ENCODE assay signal across 7 cellular contexts in genomic region chr13:110952135-110952534, GRCh38. TPM values are rescaled to one million over a fixed set of nuclear protein-coding genes. Genes with fewer than 3 reads are reported as not detected.
A peak's percentile ranks its signal among the peaks of the same experiment; 100 is the strongest.
DNase-seq lines count a peak whose midpoint lies in the region; ATAC-seq and TF ChIP-seq lines count a peak whose summit lies in the region.
"Not testable (repeated sequence)": the region's sequence is repeated elsewhere in the genome, so short reads cannot be mapped to it uniquely, and the experiment has no call there.

No MANE protein-coding gene starts in this region.

- H3K56ac ChIP-seq in IMR-90 (ENCODE audit: extremely low read depth, insufficient read depth, low read length), result not testable (repeated sequence)

- not testable (repeated sequence) for H3K18ac ChIP-seq in IMR-90 (ENCODE audit: low read depth, low read length)

- H3K4me2 ChIP-seq in IMR-90 (ENCODE audit: low read depth, low read length), result not testable (repeated sequence)

- not testable (repeated sequence) for H3K14ac ChIP-seq in IMR-90 (replicated peaks; ENCODE audit: low read depth, low read length)

- peak overlapping the region; percentile 24; the same call in 1 of the 3 replicates for H2BK15ac ChIP-seq in IMR-90 (ENCODE audit: low read depth, low read length)

- not testable (repeated sequence) for H3K9me3 Mint-ChIP-seq in activated CD8-positive, alpha-beta T cell treated with anti-CD3 and anti-CD28 coated beads for 36 hours

- not testable (repeated sequence) for H3K27me3 Mint-ChIP-seq in activated CD8-positive, alpha-beta T cell treated with anti-CD3 and anti-CD28 coated beads for 36 hours

- H2AFZ ChIP-seq in IMR-90 (replicated peaks; ENCODE audit: low read length, poor library complexity), result not testable (repeated sequence)

- H2AK5ac ChIP-seq in IMR-90 (ENCODE audit: low read depth, low read length), result peak overlapping the region; percentile 31; the same call in 1 of the 2 replicates

- not testable (repeated sequence) for H3K9me1 ChIP-seq in IMR-90 (ENCODE audit: insufficient read depth, low read length)

- peaks cover 25% of the 10 kb centered on the region for H3K4me1 Mint-ChIP-seq in activated CD8-positive, alpha-beta T cell treated with anti-CD3 and anti-CD28 coated beads for 36 hours (ENCODE audit: low read depth)

- not testable (repeated sequence) for H3K79me1 ChIP-seq in IMR-90 (ENCODE audit: low read depth in 1 of 2, low read length in 2 of 2)

- not testable (repeated sequence) for H3K9me3 ChIP-seq in IMR-90 (ENCODE audit: control insufficient read depth, insufficient read depth, low read length)

- in situ Hi-C loops in IMR-90 (cut with MboI; ENCODE audit: low sequenced_read_pairs), result loop anchor here (5.0 kb wide), 1 partner anchor 35 kb away; the partner anchor contains the start of gene ANKRD10

- H2BK5ac ChIP-seq in IMR-90 (ENCODE audit: low read depth, low read length, poor library complexity, severe bottlenecking), result not testable (repeated sequence)

- H3K27ac ChIP-seq in IMR-90 (ENCODE audit: insufficient read depth, low read length), result not testable (repeated sequence)

- not testable (repeated sequence) for TF ChIP-seq RAD21 in IMR-90 (IDR thresholded peaks at IDR 0.05; ENCODE audit: low read length)

- 0 out of 4 replicates have a peak overlapping the region, but pooled peaks of 1 of the 2 experiments have one; percentile 5 for H4K8ac ChIP-seq in IMR-90 (ENCODE audit: low read depth in 2 of 2, low read length in 2 of 2)

- no CpG with 5 or more reads among the region's 6 CpGs for WGBS in IMR-90 (ENCODE audit: extremely low coverage in 2 of 2, insufficient read length in 1 of 2), 2 experiments

- not testable (repeated sequence) for H3K4me3 ChIP-seq in IMR-90 (ENCODE audit: insufficient read depth, low read depth, low read length); epithelial cell of esophagus (ENCODE audit: low read length)

- BruUV-seq in IMR-90 (replicated peaks; lab: Mats Ljungman, UMichigan), result not testable (repeated sequence)

- peaks cover 16% of the 10 kb centered on the region for H3K4me1 ChIP-seq in IMR-90 (ENCODE audit: control insufficient read depth, insufficient read depth, low read length)

- H4K20me1 ChIP-seq in IMR-90 (ENCODE audit: insufficient read depth, low read length), result not testable (repeated sequence)

- TF ChIP-seq CTCF in IMR-90 (conservative IDR thresholded peaks at IDR 0.05; ENCODE audit: low read depth, low read length); activated CD8-positive, alpha-beta T cell treated with anti-CD3 and anti-CD28 coated beads for 36 hours (IDR thresholded peaks at IDR 0.05); epithelial cell of esophagus (IDR thresholded peaks at IDR 0.05; ENCODE audit: insufficient read depth, low read depth, low read length, missing control alignments): not testable (repeated sequence)

- not testable (repeated sequence) for H4K91ac ChIP-seq in IMR-90 (ENCODE audit: insufficient read depth, low read depth, low read length)

- not testable (repeated sequence) for H4K5ac ChIP-seq in IMR-90 (ENCODE audit: low read depth, low read length)

- intact Hi-C loops in IMR-90 (cut with micrococcal nuclease); activated CD8-positive, alpha-beta T cell treated with anti-CD3 and anti-CD28 coated beads for 36 hours (cut with micrococcal nuclease): not testable (repeated sequence)

- peak; percentile 52 for ATAC-seq in GM18907 (IDR thresholded peaks at IDR 0.05; ENCODE audit: unreplicated experiment)
- peak; percentile 49 for ATAC-seq in GM21423 (IDR thresholded peaks at IDR 0.05; ENCODE audit: unreplicated experiment)
- ATAC-seq in HG02623 (IDR thresholded peaks at IDR 0.05; ENCODE audit: unreplicated experiment), result peak; percentile 47
- ATAC-seq in HG03139 (IDR thresholded peaks at IDR 0.05; ENCODE audit: unreplicated experiment), result peak; percentile 48
- not testable (repeated sequence) for ATAC-seq in IMR-90 (ENCODE audit: low read depth)
- peak; percentile 79 for ATAC-seq in activated CD8-positive, alpha-beta T cell treated with anti-CD3 and anti-CD28 coated beads for 36 hours

- not testable (repeated sequence) for DNase-seq in IMR-90
- peak; percentile 20 for DNase-seq in activated CD8-positive, alpha-beta T cell treated with anti-CD3 and anti-CD28 coated beads for 36 hours
- DNase-seq in epithelial cell of esophagus (ENCODE audit: low read depth), result peak; percentile 32

- H2AK9ac ChIP-seq in IMR-90 (replicated peaks; ENCODE audit: low read depth, low read length, poor library complexity), result not testable (repeated sequence)

- POLR2A ChIA-PET in IMR-90 (lab: Charles Lee; ENCODE audit: unreplicated experiment); activated CD8-positive, alpha-beta T cell treated with anti-CD3 and anti-CD28 coated beads for 36 hours (lab: Charles Lee): not testable (repeated sequence)

- H2BK120ac ChIP-seq in IMR-90 (ENCODE audit: low read depth, low read length), result peak overlapping the region; percentile 82; the same call in 1 of the 2 replicates

- not testable (repeated sequence) for H3K9ac ChIP-seq in IMR-90 (ENCODE audit: low read depth, low read length)

- dilution Hi-C loops in IMR-90 (cut with HindIII; ENCODE audit: low sequenced_read_pairs, unreplicated experiment), result not testable (repeated sequence)

- not testable (repeated sequence) for H3K4ac ChIP-seq in IMR-90 (ENCODE audit: low read depth, low read length)

- not testable (repeated sequence) for H3K27ac Mint-ChIP-seq in activated CD8-positive, alpha-beta T cell treated with anti-CD3 and anti-CD28 coated beads for 36 hours

- H3K23ac ChIP-seq in IMR-90 (ENCODE audit: low read depth, low read length), result not testable (repeated sequence)

- H3K36me3 Mint-ChIP-seq in activated CD8-positive, alpha-beta T cell treated with anti-CD3 and anti-CD28 coated beads for 36 hours (ENCODE audit: low read depth), result not testable (repeated sequence)

- peak overlapping the region; percentile 62; the same call in 1 of the 2 replicates for H2BK20ac ChIP-seq in IMR-90 (ENCODE audit: low read depth, low read length)

- H3K36me3 ChIP-seq in IMR-90 (ENCODE audit: control insufficient read depth, insufficient read depth, low read length), result not testable (repeated sequence)

- H3K27me3 ChIP-seq in IMR-90 (ENCODE audit: control insufficient read depth, insufficient read depth, low read length), result not testable (repeated sequence)

- CTCF ChIA-PET in IMR-90 (lab: Yijun Ruan, JAX); activated CD8-positive, alpha-beta T cell treated with anti-CD3 and anti-CD28 coated beads for 36 hours (lab: Charles Lee): not testable (repeated sequence)

- not testable (repeated sequence) for H3K4me3 Mint-ChIP-seq in activated CD8-positive, alpha-beta T cell treated with anti-CD3 and anti-CD28 coated beads for 36 hours

- not testable (repeated sequence) for TF ChIP-seq POLR2A in IMR-90 (IDR thresholded peaks at IDR 0.05; ENCODE audit: low read depth, low read length)

RNA-seq across cellular contexts. Expression of gene ANKRD10, which starts 37.3 kb away (rescaled TPM):
- total RNA-seq in IMR-90 (2012; rRNA removed), result 18.3 and 24.2 TPM in 2 replicates
- 24.2 and 31.1 TPM in 2 replicates for polyA plus RNA-seq in IMR-90 (2012; rRNA removed)
- 7.4 and 11.9 TPM in 2 replicates for polyA plus RNA-seq in IMR-90 (2012; cell fraction: cytosol; rRNA removed)
- 105 and 271 TPM in 2 replicates for polyA plus RNA-seq in IMR-90 (2012; cell fraction: nucleus; rRNA removed; ENCODE audit: low replicate concordance)
- 10 to 100 TPM; 81.6 to 86.1 TPM for total RNA-seq in activated CD8-positive, alpha-beta T cell treated with anti-CD3 and anti-CD28 coated beads for 36 hours
